1 cellular context compared by ENCODE assay signal in the genomic region with DNA sequence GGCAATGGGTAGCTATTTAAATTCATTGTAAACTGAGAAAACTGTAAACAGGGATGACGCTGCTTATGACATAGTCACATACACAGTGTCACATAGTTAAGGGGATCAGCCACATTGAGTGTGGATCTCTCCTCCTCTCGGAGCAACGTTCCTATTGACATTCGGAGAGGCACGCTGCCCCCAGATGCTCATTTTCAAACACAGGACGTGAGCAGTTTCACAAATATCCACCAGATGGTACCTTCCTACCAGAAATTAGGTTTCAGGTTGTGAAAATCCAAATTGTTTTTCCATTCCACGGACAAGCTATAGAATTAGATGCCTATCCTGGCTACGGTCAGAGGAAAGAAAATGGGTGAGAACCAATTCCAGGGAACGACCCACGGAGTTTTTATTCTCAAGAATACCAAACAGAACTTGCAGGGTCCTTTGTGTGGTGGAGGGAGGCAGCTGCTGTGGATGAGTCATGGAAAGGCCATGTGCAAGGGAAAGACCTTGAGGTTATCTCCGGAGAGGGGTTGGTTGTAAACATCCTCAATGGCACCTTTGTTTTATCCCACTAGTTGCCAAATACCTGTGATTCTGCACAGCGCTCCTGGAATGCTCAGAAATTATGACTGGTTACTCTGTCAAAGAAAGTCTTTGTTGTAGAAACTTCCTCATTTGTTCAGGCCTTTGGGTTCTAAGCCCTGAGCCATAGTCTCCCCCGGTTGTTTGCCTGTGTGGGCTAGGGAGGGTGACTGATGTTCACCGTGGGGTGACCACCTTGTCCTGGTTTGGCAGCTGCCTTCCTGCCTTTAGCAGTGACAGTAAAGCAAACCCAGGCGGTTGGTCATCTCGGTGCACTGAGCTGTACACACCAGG.
TF ChIP-seq lines count a peak whose summit lies in the region.

No MANE protein-coding gene starts in this region.

TF ChIP-seq in HepG2, 621 proteins besides CTCF, POLR2A, EP300 and RAD21 (continued from another document and continues in another):
- TF ChIP-seq, protein P1, sequence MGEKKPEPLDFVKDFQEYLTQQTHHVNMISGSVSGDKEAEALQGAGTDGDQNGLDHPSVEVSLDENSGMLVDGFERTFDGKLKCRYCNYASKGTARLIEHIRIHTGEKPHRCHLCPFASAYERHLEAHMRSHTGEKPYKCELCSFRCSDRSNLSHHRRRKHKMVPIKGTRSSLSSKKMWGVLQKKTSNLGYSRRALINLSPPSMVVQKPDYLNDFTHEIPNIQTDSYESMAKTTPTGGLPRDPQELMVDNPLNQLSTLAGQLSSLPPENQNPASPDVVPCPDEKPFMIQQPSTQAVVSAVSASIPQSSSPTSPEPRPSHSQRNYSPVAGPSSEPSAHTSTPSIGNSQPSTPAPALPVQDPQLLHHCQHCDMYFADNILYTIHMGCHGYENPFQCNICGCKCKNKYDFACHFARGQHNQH (CRISPR knock-in tag; IDR thresholded peaks at IDR 0.05) = peak; percentile 93
- TF ChIP-seq, protein P2, sequence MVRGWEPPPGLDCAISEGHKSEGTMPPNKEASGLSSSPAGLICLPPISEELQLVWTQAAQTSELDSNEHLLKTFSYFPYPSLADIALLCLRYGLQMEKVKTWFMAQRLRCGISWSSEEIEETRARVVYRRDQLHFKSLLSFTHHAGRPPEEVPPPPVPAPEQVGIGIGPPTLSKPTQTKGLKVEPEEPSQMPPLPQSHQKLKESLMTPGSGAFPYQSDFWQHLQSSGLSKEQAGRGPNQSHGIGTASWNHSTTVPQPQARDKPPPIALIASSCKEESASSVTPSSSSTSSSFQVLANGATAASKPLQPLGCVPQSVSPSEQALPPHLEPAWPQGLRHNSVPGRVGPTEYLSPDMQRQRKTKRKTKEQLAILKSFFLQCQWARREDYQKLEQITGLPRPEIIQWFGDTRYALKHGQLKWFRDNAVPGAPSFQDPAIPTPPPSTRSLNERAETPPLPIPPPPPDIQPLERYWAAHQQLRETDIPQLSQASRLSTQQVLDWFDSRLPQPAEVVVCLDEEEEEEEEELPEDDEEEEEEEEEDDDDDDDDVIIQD (CRISPR knock-in tag; IDR thresholded peaks at IDR 0.05; ENCODE audit: low read depth) = peak; percentile 81
- TF ChIP-seq ZBTB7B (CRISPR knock-in tag; IDR thresholded peaks at IDR 0.05) (peak; percentile 97), ZNF564 (CRISPR knock-in tag; IDR thresholded peaks at IDR 0.05) (peak; percentile 85; the same call in 1 of the 2 replicates), PCBP1 (IDR thresholded peaks at IDR 0.05; ENCODE audit: borderline replicate concordance, low read depth, low read length) (no peak), ZNF570 (CRISPR knock-in tag; IDR thresholded peaks at IDR 0.05; ENCODE audit: borderline replicate concordance) (0 out of 2 replicates have a peak, but pooled peaks have one; percentile 20), JUNB (CRISPR knock-in tag; IDR thresholded peaks at IDR 0.05; ENCODE audit: borderline replicate concordance) (peak; percentile 98), MAFG (CRISPR knock-in tag; IDR thresholded peaks at IDR 0.05) (no peak), ZNF7 (CRISPR knock-in tag; IDR thresholded peaks at IDR 0.05) (no peak; the same call in 1 of the 2 replicates), ZNF589 (CRISPR knock-in tag; conservative IDR thresholded peaks at IDR 0.05) (peak; percentile 85), ZNF232 (CRISPR knock-in tag; IDR thresholded peaks at IDR 0.05; ENCODE audit: borderline replicate concordance) (no peak; the same call in 1 of the 2 replicates), JDP2 (CRISPR knock-in tag; IDR thresholded peaks at IDR 0.05; ENCODE audit: borderline replicate concordance) (no peak; the same call in 1 of the 2 replicates), ZNF225 (CRISPR knock-in tag; IDR thresholded peaks at IDR 0.05) (no peak; the same call in 1 of the 2 replicates), FOXP1 (IDR thresholded peaks at IDR 0.05) (peak; percentile 90), FOXP1 (CRISPR knock-in tag; IDR thresholded peaks at IDR 0.05) (peak; percentile 99), ZNF773 (CRISPR knock-in tag; IDR thresholded peaks at IDR 0.05; ENCODE audit: borderline replicate concordance) (no peak), CCDC6 (CRISPR knock-in tag; IDR thresholded peaks at IDR 0.05) (0 out of 2 replicates have a peak, but pooled peaks have one; percentile 32), CEBPG (CRISPR knock-in tag; IDR thresholded peaks at IDR 0.05) (peak; percentile 89), ZNF234 (CRISPR knock-in tag; conservative IDR thresholded peaks at IDR 0.05) (no peak), PAF1 (CRISPR knock-in tag; IDR thresholded peaks at IDR 0.05) (0 out of 2 replicates have a peak, but pooled peaks have one; percentile 71), ZFP62 (CRISPR knock-in tag; IDR thresholded peaks at IDR 0.05) (no peak), ZNF878 (CRISPR knock-in tag; IDR thresholded peaks at IDR 0.05) (peak; percentile 28), FOXO1 (CRISPR knock-in tag; IDR thresholded peaks at IDR 0.05) (peak; percentile 100), SALL2 (CRISPR knock-in tag; IDR thresholded peaks at IDR 0.05) (no peak), ARNT2 (CRISPR knock-in tag; IDR thresholded peaks at IDR 0.05; ENCODE audit: low read depth) (peak; percentile 42), NBN (conservative IDR thresholded peaks at IDR 0.05) (no peak), PHF5A (CRISPR knock-in tag; IDR thresholded peaks at IDR 0.05; ENCODE audit: low read depth, unreplicated experiment) (peak; percentile 62), RXRB (CRISPR knock-in tag; IDR thresholded peaks at IDR 0.05; ENCODE audit: borderline replicate concordance) (peak; percentile 86), ZZZ3 (CRISPR knock-in tag; IDR thresholded peaks at IDR 0.05; ENCODE audit: borderline replicate concordance) (peak; percentile 81; the same call in 1 of the 2 replicates), ZFP90 (CRISPR knock-in tag; IDR thresholded peaks at IDR 0.05; ENCODE audit: borderline replicate concordance) (no peak), ARNTL (CRISPR knock-in tag; IDR thresholded peaks at IDR 0.05) (peak; percentile 98), SP140L (CRISPR knock-in tag; IDR thresholded peaks at IDR 0.05; ENCODE audit: borderline replicate concordance) (peak; percentile 63; the same call in 1 of the 2 replicates), ZNF431 (CRISPR knock-in tag; IDR thresholded peaks at IDR 0.05; ENCODE audit: borderline replicate concordance, low read depth) (peak; percentile 90; the same call in 1 of the 2 replicates)
- TF ChIP-seq, protein P3, sequence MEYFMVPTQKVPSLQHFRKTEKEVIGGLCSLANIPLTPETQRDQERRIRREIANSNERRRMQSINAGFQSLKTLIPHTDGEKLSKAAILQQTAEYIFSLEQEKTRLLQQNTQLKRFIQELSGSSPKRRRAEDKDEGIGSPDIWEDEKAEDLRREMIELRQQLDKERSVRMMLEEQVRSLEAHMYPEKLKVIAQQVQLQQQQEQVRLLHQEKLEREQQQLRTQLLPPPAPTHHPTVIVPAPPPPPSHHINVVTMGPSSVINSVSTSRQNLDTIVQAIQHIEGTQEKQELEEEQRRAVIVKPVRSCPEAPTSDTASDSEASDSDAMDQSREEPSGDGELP (IDR thresholded peaks at IDR 0.05; ENCODE audit: borderline replicate concordance, low read depth) = peak; percentile 85
- TF ChIP-seq, protein P4, sequence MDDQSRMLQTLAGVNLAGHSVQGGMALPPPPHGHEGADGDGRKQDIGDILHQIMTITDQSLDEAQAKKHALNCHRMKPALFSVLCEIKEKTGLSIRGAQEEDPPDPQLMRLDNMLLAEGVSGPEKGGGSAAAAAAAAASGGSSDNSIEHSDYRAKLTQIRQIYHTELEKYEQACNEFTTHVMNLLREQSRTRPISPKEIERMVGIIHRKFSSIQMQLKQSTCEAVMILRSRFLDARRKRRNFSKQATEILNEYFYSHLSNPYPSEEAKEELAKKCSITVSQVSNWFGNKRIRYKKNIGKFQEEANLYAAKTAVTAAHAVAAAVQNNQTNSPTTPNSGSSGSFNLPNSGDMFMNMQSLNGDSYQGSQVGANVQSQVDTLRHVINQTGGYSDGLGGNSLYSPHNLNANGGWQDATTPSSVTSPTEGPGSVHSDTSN (CRISPR knock-in tag; IDR thresholded peaks at IDR 0.05; ENCODE audit: borderline replicate concordance) = no peak
- TF ChIP-seq, protein P5, sequence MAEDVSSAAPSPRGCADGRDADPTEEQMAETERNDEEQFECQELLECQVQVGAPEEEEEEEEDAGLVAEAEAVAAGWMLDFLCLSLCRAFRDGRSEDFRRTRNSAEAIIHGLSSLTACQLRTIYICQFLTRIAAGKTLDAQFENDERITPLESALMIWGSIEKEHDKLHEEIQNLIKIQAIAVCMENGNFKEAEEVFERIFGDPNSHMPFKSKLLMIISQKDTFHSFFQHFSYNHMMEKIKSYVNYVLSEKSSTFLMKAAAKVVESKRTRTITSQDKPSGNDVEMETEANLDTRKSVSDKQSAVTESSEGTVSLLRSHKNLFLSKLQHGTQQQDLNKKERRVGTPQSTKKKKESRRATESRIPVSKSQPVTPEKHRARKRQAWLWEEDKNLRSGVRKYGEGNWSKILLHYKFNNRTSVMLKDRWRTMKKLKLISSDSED (CRISPR knock-in tag; IDR thresholded peaks at IDR 0.05) = no peak
- TF ChIP-seq, protein P6, sequence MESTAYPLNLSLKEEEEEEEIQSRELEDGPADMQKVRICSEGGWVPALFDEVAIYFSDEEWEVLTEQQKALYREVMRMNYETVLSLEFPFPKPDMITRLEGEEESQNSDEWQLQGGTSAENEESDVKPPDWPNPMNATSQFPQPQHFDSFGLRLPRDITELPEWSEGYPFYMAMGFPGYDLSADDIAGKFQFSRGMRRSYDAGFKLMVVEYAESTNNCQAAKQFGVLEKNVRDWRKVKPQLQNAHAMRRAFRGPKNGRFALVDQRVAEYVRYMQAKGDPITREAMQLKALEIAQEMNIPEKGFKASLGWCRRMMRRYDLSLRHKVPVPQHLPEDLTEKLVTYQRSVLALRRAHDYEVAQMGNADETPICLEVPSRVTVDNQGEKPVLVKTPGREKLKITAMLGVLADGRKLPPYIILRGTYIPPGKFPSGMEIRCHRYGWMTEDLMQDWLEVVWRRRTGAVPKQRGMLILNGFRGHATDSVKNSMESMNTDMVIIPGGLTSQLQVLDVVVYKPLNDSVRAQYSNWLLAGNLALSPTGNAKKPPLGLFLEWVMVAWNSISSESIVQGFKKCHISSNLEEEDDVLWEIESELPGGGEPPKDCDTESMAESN (CRISPR knock-in tag; conservative IDR thresholded peaks at IDR 0.05) = 0 out of 2 replicates have a peak, but pooled peaks have one; percentile 52
- TF ChIP-seq, protein P7, sequence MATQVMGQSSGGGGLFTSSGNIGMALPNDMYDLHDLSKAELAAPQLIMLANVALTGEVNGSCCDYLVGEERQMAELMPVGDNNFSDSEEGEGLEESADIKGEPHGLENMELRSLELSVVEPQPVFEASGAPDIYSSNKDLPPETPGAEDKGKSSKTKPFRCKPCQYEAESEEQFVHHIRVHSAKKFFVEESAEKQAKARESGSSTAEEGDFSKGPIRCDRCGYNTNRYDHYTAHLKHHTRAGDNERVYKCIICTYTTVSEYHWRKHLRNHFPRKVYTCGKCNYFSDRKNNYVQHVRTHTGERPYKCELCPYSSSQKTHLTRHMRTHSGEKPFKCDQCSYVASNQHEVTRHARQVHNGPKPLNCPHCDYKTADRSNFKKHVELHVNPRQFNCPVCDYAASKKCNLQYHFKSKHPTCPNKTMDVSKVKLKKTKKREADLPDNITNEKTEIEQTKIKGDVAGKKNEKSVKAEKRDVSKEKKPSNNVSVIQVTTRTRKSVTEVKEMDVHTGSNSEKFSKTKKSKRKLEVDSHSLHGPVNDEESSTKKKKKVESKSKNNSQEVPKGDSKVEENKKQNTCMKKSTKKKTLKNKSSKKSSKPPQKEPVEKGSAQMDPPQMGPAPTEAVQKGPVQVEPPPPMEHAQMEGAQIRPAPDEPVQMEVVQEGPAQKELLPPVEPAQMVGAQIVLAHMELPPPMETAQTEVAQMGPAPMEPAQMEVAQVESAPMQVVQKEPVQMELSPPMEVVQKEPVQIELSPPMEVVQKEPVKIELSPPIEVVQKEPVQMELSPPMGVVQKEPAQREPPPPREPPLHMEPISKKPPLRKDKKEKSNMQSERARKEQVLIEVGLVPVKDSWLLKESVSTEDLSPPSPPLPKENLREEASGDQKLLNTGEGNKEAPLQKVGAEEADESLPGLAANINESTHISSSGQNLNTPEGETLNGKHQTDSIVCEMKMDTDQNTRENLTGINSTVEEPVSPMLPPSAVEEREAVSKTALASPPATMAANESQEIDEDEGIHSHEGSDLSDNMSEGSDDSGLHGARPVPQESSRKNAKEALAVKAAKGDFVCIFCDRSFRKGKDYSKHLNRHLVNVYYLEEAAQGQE (IDR thresholded peaks at IDR 0.05; ENCODE audit: borderline replicate concordance in 1 of 2, low read depth in 1 of 2, low read length in 2 of 2) = peak in 1 of 2 experiments; percentile 68; a peak in 2 of 4 replicates
- TF ChIP-seq, protein P8, sequence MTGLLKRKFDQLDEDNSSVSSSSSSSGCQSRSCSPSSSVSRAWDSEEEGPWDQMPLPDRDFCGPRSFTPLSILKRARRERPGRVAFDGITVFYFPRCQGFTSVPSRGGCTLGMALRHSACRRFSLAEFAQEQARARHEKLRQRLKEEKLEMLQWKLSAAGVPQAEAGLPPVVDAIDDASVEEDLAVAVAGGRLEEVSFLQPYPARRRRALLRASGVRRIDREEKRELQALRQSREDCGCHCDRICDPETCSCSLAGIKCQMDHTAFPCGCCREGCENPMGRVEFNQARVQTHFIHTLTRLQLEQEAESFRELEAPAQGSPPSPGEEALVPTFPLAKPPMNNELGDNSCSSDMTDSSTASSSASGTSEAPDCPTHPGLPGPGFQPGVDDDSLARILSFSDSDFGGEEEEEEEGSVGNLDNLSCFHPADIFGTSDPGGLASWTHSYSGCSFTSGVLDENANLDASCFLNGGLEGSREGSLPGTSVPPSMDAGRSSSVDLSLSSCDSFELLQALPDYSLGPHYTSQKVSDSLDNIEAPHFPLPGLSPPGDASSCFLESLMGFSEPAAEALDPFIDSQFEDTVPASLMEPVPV (CRISPR knock-in tag; IDR thresholded peaks at IDR 0.05) = peak; percentile 71
- TF ChIP-seq, protein P9, sequence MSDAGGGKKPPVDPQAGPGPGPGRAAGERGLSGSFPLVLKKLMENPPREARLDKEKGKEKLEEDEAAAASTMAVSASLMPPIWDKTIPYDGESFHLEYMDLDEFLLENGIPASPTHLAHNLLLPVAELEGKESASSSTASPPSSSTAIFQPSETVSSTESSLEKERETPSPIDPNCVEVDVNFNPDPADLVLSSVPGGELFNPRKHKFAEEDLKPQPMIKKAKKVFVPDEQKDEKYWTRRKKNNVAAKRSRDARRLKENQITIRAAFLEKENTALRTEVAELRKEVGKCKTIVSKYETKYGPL (CRISPR knock-in tag; IDR thresholded peaks at IDR 0.05) = no peak
- TF ChIP-seq, protein P10, sequence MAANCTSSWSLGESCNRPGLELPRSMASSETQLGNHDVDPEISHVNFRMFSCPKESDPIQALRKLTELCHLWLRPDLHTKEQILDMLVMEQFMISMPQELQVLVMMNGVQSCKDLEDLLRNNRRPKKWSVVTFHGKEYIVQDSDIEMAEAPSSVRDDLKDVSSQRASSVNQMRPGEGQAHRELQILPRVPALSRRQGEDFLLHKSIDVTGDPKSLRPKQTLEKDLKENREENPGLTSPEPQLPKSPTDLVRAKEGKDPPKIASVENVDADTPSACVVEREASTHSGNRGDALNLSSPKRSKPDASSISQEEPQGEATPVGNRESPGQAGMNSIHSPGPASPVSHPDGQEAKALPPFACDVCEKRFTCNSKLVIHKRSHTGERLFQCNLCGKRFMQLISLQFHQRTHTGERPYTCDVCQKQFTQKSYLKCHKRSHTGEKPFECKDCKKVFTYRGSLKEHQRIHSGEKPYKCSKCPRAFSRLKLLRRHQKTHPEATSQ (CRISPR knock-in tag; IDR thresholded peaks at IDR 0.05; ENCODE audit: borderline replicate concordance) = peak; percentile 52; the same call in 1 of the 2 replicates
- TF ChIP-seq, protein P11, sequence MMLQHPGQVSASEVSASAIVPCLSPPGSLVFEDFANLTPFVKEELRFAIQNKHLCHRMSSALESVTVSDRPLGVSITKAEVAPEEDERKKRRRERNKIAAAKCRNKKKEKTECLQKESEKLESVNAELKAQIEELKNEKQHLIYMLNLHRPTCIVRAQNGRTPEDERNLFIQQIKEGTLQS (CRISPR knock-in tag; IDR thresholded peaks at IDR 0.05) = peak; percentile 99
